Comparison of ENCODE assay signal across 8 cellular contexts in genomic region chr10:7956508-7956907, GRCh38.
A peak's percentile ranks its signal among the peaks of the same experiment; 100 is the strongest.
DNase-seq lines count a peak whose midpoint lies in the region; ATAC-seq and TF ChIP-seq lines count a peak whose summit lies in the region.

No MANE protein-coding gene starts in this region.

- no peak overlapping the region for H3K27ac Mint-ChIP-seq in activated CD8-positive, alpha-beta memory T cell treated with anti-CD3 and anti-CD28 coated beads, Interleukin-2, amount 10 ng/mL, durations not matched to agents 7 days and 5 days
- H3K27ac Mint-ChIP-seq in activated naive CD4-positive, alpha-beta T cell treated with anti-CD3 and anti-CD28 coated beads, Interleukin-2, amount 50 U/mL, for 72 hours: peak overlapping the region in 1 of 2 donors; percentile 38

- intact Hi-C loops in left lung (cut with DNase I): no loop called here

- peaks cover 4 to 12% of the 10 kb centered on the region in 2 donors for H3K4me1 ChIP-seq in left lung

- no peaks in the 10 kb centered on the region for H3K27me3 Mint-ChIP-seq in activated CD8-positive, alpha-beta memory T cell treated with anti-CD3 and anti-CD28 coated beads, Interleukin-2, amount 10 ng/mL, durations not matched to agents 7 days and 5 days

- H3K27ac ChIP-seq in left lung: no peak overlapping the region

- peaks cover 8% of the 10 kb centered on the region for H3K36me3 Mint-ChIP-seq in activated CD8-positive, alpha-beta memory T cell treated with anti-CD3 and anti-CD28 coated beads, Interleukin-2, amount 10 ng/mL, durations not matched to agents 7 days and 5 days
- no peaks in the 10 kb centered on the region for H3K36me3 Mint-ChIP-seq in activated naive CD4-positive, alpha-beta T cell treated with anti-CD3 and anti-CD28 coated beads, Interleukin-2, amount 50 U/mL, for 72 hours

- DNase-seq in RKO (ENCODE audit: low spot score): peak; percentile 52
- no peak for DNase-seq in left lung
- no peak for DNase-seq in activated CD8-positive, alpha-beta memory T cell treated with anti-CD3 and anti-CD28 coated beads, Interleukin-2, amount 10 ng/mL, durations not matched to agents 7 days and 5 days
- DNase-seq in activated naive CD4-positive, alpha-beta T cell treated with anti-CD3 and anti-CD28 coated beads, Interleukin-2, amount 50 U/mL, for 72 hours (ENCODE audit: low spot score in 2 of 2): no peak
- DNase-seq in NCI-H1694 (lab: John Stamatoyannopoulos, UW): no peak
- DNase-seq in NCI-H128 (lab: John Stamatoyannopoulos, UW; ENCODE audit: unreplicated experiment): no peak

- H3K9me3 ChIP-seq in left lung: no peaks in the 10 kb centered on the region

- no peaks in the 10 kb centered on the region for H3K36me3 ChIP-seq in left lung

- no peak overlapping the region for H3K4me3 Mint-ChIP-seq in activated CD8-positive, alpha-beta memory T cell treated with anti-CD3 and anti-CD28 coated beads, Interleukin-2, amount 10 ng/mL, durations not matched to agents 7 days and 5 days

- no peak overlapping the region for H3K4me3 ChIP-seq in left lung

- H3K9me3 Mint-ChIP-seq in activated CD8-positive, alpha-beta memory T cell treated with anti-CD3 and anti-CD28 coated beads, Interleukin-2, amount 10 ng/mL, durations not matched to agents 7 days and 5 days (ENCODE audit: low read depth): no peaks in the 10 kb centered on the region
- no peaks in the 10 kb centered on the region for H3K9me3 Mint-ChIP-seq in activated naive CD4-positive, alpha-beta T cell treated with anti-CD3 and anti-CD28 coated beads, Interleukin-2, amount 50 U/mL, for 72 hours

- peaks cover 9% of the 10 kb centered on the region for H3K4me1 Mint-ChIP-seq in activated CD8-positive, alpha-beta memory T cell treated with anti-CD3 and anti-CD28 coated beads, Interleukin-2, amount 10 ng/mL, durations not matched to agents 7 days and 5 days

- CTCF ChIA-PET in activated CD8-positive, alpha-beta memory T cell treated with anti-CD3 and anti-CD28 coated beads, Interleukin-2, amount 10 ng/mL, durations not matched to agents 7 days and 5 days (lab: Charles Lee): no interaction called here

- no peak for TF ChIP-seq CTCF in left lung (IDR thresholded peaks at IDR 0.05)

- H3K27me3 ChIP-seq in left lung: no peaks in the 10 kb centered on the region

- ATAC-seq in GM18861 (IDR thresholded peaks at IDR 0.05; ENCODE audit: unreplicated experiment) (peak; percentile 99), HG02885 (IDR thresholded peaks at IDR 0.05; ENCODE audit: poor library complexity, unreplicated experiment) (peak; percentile 99), left lung (peak; percentile 44)
- no peak for ATAC-seq in activated CD8-positive, alpha-beta memory T cell treated with anti-CD3 and anti-CD28 coated beads, Interleukin-2, amount 10 ng/mL, durations not matched to agents 7 days and 5 days
- no peak for ATAC-seq in activated naive CD4-positive, alpha-beta T cell treated with anti-CD3 and anti-CD28 coated beads, Interleukin-2, amount 50 U/mL, for 72 hours

Comparison
In these comparisons a context has a peak if more than half of its experiments do, and no peak if none do; other contexts are left out.
1. ATAC-seq: peak in GM18861 (single experiment), HG02885 (single experiment) and left lung (single experiment); none in activated CD8-positive, alpha-beta memory T cell treated with anti-CD3 and anti-CD28 coated beads, Interleukin-2, amount 10 ng/mL, durations not matched to agents 7 days and 5 days (single experiment) and activated naive CD4-positive, alpha-beta T cell treated with anti-CD3 and anti-CD28 coated beads, Interleukin-2, amount 50 U/mL, for 72 hours (0 of 2).